8 cellular contexts compared by ENCODE assay signal in genomic region chr6:27753668-27754407, GRCh38.
DNase-seq lines count a peak whose midpoint lies in the region; FAIRE-seq and TF ChIP-seq lines count a peak whose summit lies in the region.

No MANE protein-coding gene starts in this region.

- H3K4me1 Mint-ChIP-seq in H9 (peaks cover 27 to 34% of the 10 kb centered on the region in 2 experiments), glutamatergic neuron (ENCODE audit: low read depth, unreplicated experiment) (no peaks in the 10 kb centered on the region)
- H3K4me1 Mint-ChIP-seq in activated naive CD4-positive, alpha-beta T cell treated with anti-CD3 and anti-CD28 coated beads for 36 hours (ENCODE audit: low read depth), result peaks cover 28% of the 10 kb centered on the region

- H3F3A ChIP-seq in MM.1S (ENCODE audit: insufficient read depth, low read length), result peaks cover 21% of the 10 kb centered on the region

- intact Hi-C loops in activated naive CD4-positive, alpha-beta T cell treated with anti-CD3 and anti-CD28 coated beads for 36 hours (cut with micrococcal nuclease), result loop anchor here (1.0 to 10.0 kb wide), 14 partner anchors 16 to 1732 kb away; partner anchors contain the start of gene ZNF184

- peaks cover 12% of the 10 kb centered on the region for H3K27me3 ChIP-seq in H9 (ENCODE audit: insufficient read depth, low read length)
- 0 out of 2 replicates have a peak, but pooled peaks cover 7% of the 10 kb centered on the region for H3K27me3 ChIP-seq in MM.1S (replicated peaks; ENCODE audit: insufficient read depth, low read length)
- H3K27me3 ChIP-seq in SJSA1 (replicated peaks), result no peaks in the 10 kb centered on the region

- H3K9me2 ChIP-seq in MM.1S (replicated peaks; ENCODE audit: insufficient read depth, low read length), result no peaks in the 10 kb centered on the region

- no peak overlapping the region for H2AK5ac ChIP-seq in H9 (ENCODE audit: insufficient read length, low read length)

- H3K9me3 Mint-ChIP-seq in H9 (no peaks in the 10 kb centered on the region; a peak in 3 of 5 replicates), glutamatergic neuron (ENCODE audit: unreplicated experiment) (peaks cover 15% of the 10 kb centered on the region)
- H3K9me3 Mint-ChIP-seq in activated naive CD4-positive, alpha-beta T cell treated with anti-CD3 and anti-CD28 coated beads for 36 hours, result no peaks in the 10 kb centered on the region

- no peak overlapping the region for H3K23ac ChIP-seq in H9 (ENCODE audit: insufficient read length, low read depth, low read length)

- peaks cover 7% of the 10 kb centered on the region for H3K23me2 ChIP-seq in H9 (ENCODE audit: insufficient read length, low read depth, low read length, poor library complexity, severe bottlenecking)

- H3K27me3 Mint-ChIP-seq in H9 (ENCODE audit: low read depth) (peaks cover 81% of the 10 kb centered on the region), glutamatergic neuron (ENCODE audit: unreplicated experiment) (peaks cover 17% of the 10 kb centered on the region)
- H3K27me3 Mint-ChIP-seq in activated naive CD4-positive, alpha-beta T cell treated with anti-CD3 and anti-CD28 coated beads for 36 hours (ENCODE audit: low read depth), result no peaks in the 10 kb centered on the region

- DNase-seq in GDM1 (lab: John Stamatoyannopoulos, UW), result peak; percentile 82
- peak; percentile 93 for DNase-seq in H9
- peak; percentile 79 for DNase-seq in MM.1S
- DNase-seq in SJSA1 (ENCODE audit: low read depth in 1 of 2, low spot score in 2 of 2), result peak; percentile 76 to 90
- DNase-seq in activated naive CD4-positive, alpha-beta T cell treated with anti-CD3 and anti-CD28 coated beads for 36 hours, result peak; percentile 88
- peak; percentile 81 for DNase-seq in glutamatergic neuron
- peak; percentile 35 for DNase-seq in pons (ENCODE audit: low spot score)
- peak; percentile 88 for DNase-seq in urothelium cell line (ENCODE audit: low spot score)

- H4K20me1 ChIP-seq in H9 (ENCODE audit: control insufficient read depth, insufficient read depth, insufficient read length) (no peaks in the 10 kb centered on the region), MM.1S (ENCODE audit: insufficient read depth, low read length) (no peaks in the 10 kb centered on the region)

- no peaks in the 10 kb centered on the region for H3K79me1 ChIP-seq in H9 (ENCODE audit: insufficient read depth, low read depth, low read length, poor library complexity, severe bottlenecking)

- H3K4me2 ChIP-seq in H9 (ENCODE audit: insufficient read depth, insufficient read length, low read length) (peak overlapping the region; percentile 85), MM.1S (ENCODE audit: low read depth, low read length) (peak overlapping the region; percentile 87)

- H3K36me3 Mint-ChIP-seq in H9 (ENCODE audit: insufficient read depth in 1 of 3, low read depth in 3 of 3) (no peaks in the 10 kb centered on the region), glutamatergic neuron (ENCODE audit: unreplicated experiment) (no peaks in the 10 kb centered on the region)
- H3K36me3 Mint-ChIP-seq in activated naive CD4-positive, alpha-beta T cell treated with anti-CD3 and anti-CD28 coated beads for 36 hours (ENCODE audit: low read depth), result no peaks in the 10 kb centered on the region

- H3K9ac ChIP-seq in H9 (ENCODE audit: extremely low read depth, insufficient read length, low read length) (no peak overlapping the region), MM.1S (ENCODE audit: low read length) (peak overlapping the region; percentile 26; the same call in 1 of the 2 replicates)

- H3K4me1 ChIP-seq in H9 (ENCODE audit: insufficient read depth, low read length) (peaks cover 2% of the 10 kb centered on the region; the same call in 1 of the 2 replicates), MM.1S (ENCODE audit: low read length) (no peaks in the 10 kb centered on the region), SJSA1 (replicated peaks) (no peaks in the 10 kb centered on the region)

- no peaks in the 10 kb centered on the region for H3K9me3 ChIP-seq in H9 (ENCODE audit: control insufficient read depth, low read depth, low read length)
- H3K9me3 ChIP-seq in MM.1S (replicated peaks; ENCODE audit: insufficient read depth, low read length), result no peaks in the 10 kb centered on the region
- H3K9me3 ChIP-seq in SJSA1 (replicated peaks), result no peaks in the 10 kb centered on the region

- no peak overlapping the region for H2AFZ ChIP-seq in H9 (ENCODE audit: low read length)
- H2AFZ ChIP-seq in MM.1S (ENCODE audit: low read length), result peak overlapping the region; percentile 69

- H4K8ac ChIP-seq in H9 (replicated peaks; ENCODE audit: insufficient read length, low read depth, low read length), result no peak overlapping the region

- H3K18ac ChIP-seq in H9 (ENCODE audit: insufficient read length, low read depth, low read length), result no peak overlapping the region

- H2BK12ac ChIP-seq in H9 (ENCODE audit: insufficient read length, low read depth, low read length), result no peak overlapping the region

- no peak overlapping the region for H2BK15ac ChIP-seq in H9 (ENCODE audit: low read depth, low read length)

- no peaks in the 10 kb centered on the region for H3K79me2 ChIP-seq in H9 (ENCODE audit: insufficient read depth, low read length)
- H3K79me2 ChIP-seq in MM.1S (ENCODE audit: low read length), result no peaks in the 10 kb centered on the region

- no CpG with 5 or more reads among the region's 12 CpGs for WGBS in H9 (ENCODE audit: extremely low coverage, insufficient read length, low lambda C conversion rate)

- no peak overlapping the region for H2BK120ac ChIP-seq in H9 (ENCODE audit: low read depth, low read length, poor library complexity, severe bottlenecking)

- H3K36me3 ChIP-seq in MM.1S (replicated peaks; ENCODE audit: insufficient read depth, low read length), result no peaks in the 10 kb centered on the region
- no peaks in the 10 kb centered on the region for H3K36me3 ChIP-seq in SJSA1

- no peak overlapping the region for H3T11ph ChIP-seq in H9 (ENCODE audit: low read length)

- CTCF ChIA-PET in activated naive CD4-positive, alpha-beta T cell treated with anti-CD3 and anti-CD28 coated beads for 36 hours (lab: Charles Lee), result interaction anchor here (0.5 to 3.9 kb wide), 9 partner anchors 18 to 502 kb away, joined by 3 to 20 read pairs (median 3); a partner anchor contains a TSS

- peak; percentile 36; the same call in 1 of the 3 replicates for TF ChIP-seq CTCF in H9 (conservative IDR thresholded peaks at IDR 0.05)
- no peak for TF ChIP-seq CTCF in MM.1S (IDR thresholded peaks at IDR 0.05; ENCODE audit: low read length)
- TF ChIP-seq CTCF in glutamatergic neuron (IDR thresholded peaks at IDR 0.05; ENCODE audit: partially characterized antibody, unreplicated experiment), result no peak

- H3K27ac ChIP-seq in H9 (ENCODE audit: insufficient read length, low read depth, low read length) (no peak overlapping the region), MM.1S (ENCODE audit: low read length) (no peak overlapping the region), SJSA1 (no peak overlapping the region)

- H2BK5ac ChIP-seq in H9 (ENCODE audit: insufficient read length, low read length), result no peak overlapping the region

- H4K5ac ChIP-seq in H9 (ENCODE audit: insufficient read length, low read depth, low read length), result no peak overlapping the region

- FAIRE-seq in urothelium cell line (lab: Jason Lieb, UNC), result no peak

- H3K4me3 Mint-ChIP-seq in H9 (peak overlapping the region; percentile 90 to 100), glutamatergic neuron (ENCODE audit: unreplicated experiment) (peak overlapping the region; percentile 92)
- H3K4me3 Mint-ChIP-seq in activated naive CD4-positive, alpha-beta T cell treated with anti-CD3 and anti-CD28 coated beads for 36 hours, result peak overlapping the region; percentile 77

- H3K4me3 ChIP-seq in MM.1S (ENCODE audit: low read length), result peak overlapping the region; percentile 68
- H3K4me3 ChIP-seq in SJSA1, result peak overlapping the region; percentile 48

- peak overlapping the region in 1 of 3 experiments; percentile 16; a peak in 1 of 7 replicates for H3K27ac Mint-ChIP-seq in H9
- peak overlapping the region; percentile 82 for H3K27ac Mint-ChIP-seq in activated naive CD4-positive, alpha-beta T cell treated with anti-CD3 and anti-CD28 coated beads for 36 hours
- H3K27ac Mint-ChIP-seq in glutamatergic neuron (ENCODE audit: unreplicated experiment), result peak overlapping the region; percentile 62

- no peak overlapping the region for H3K4ac ChIP-seq in H9 (ENCODE audit: low read depth, low read length)

- H4K91ac ChIP-seq in H9 (ENCODE audit: insufficient read length, low read depth, low read length), result no peak overlapping the region

- no peak overlapping the region for H3K56ac ChIP-seq in H9 (ENCODE audit: insufficient read length, low read depth, low read length)

- H2BK20ac ChIP-seq in H9 (ENCODE audit: low read depth, low read length, poor library complexity, severe bottlenecking), result no peak overlapping the region

- no peak overlapping the region for H3K14ac ChIP-seq in H9 (ENCODE audit: insufficient read depth, low read length)

Comparison
In these comparisons a context has a peak if more than half of its experiments do, and no peak if none do; other contexts are left out.
1. DNase-seq: peak in every context shown above with its lines; median percentile 93 in H9; 88 in activated naive CD4-positive, alpha-beta T cell treated with anti-CD3 and anti-CD28 coated beads for 36 hours; 88 in urothelium cell line; 83 in SJSA1; 82 in GDM1; 81 in glutamatergic neuron; 79 in MM.1S; 35 in pons.